ENCODE assay signal across 9 cellular contexts in genomic region chr3:123287051-123287961, GRCh38.
"Had no signal": no experiment of that assay in that cellular context is flagged by ENCODE, and none has a peak within 500 bp of the region (broad histone marks: within the 10 kb centered on the region; RNA-seq: fewer than 3 reads in every experiment).

No MANE protein-coding gene starts in this region.

- DNase-seq: activated CD4-positive, alpha-beta T cell treated with anti-CD3 and anti-CD28 coated beads for 48 hours; activated gamma-delta T cell; activated naive CD8-positive, alpha-beta T cell treated with anti-CD3 and anti-CD28 coated beads for 36 hours; activated T-cell treated with anti-CD3 and anti-CD28 coated beads, Interleukin-2, amount 50 U/mL, for 24 hours; kidney; ovary; stimulated activated CD4-positive, alpha-beta T cell treated with anti-CD3 and anti-CD28 coated beads, Interleukin-15, amount 100 ng/mL, for 24 hours; thyroid gland had no signal

- H3K27ac Mint-ChIP-seq: activated naive CD8-positive, alpha-beta T cell treated with anti-CD3 and anti-CD28 coated beads for 36 hours; activated T-cell treated with anti-CD3 and anti-CD28 coated beads, Interleukin-2, amount 50 U/mL, for 24 hours; stimulated activated naive CD8-positive, alpha-beta T cell treated with anti-CD3 and anti-CD28 coated beads, Interleukin-15, Interleukin-2, amounts not matched to agents 100 ng/mL and 50 ng/mL, for 24 hours had no signal

- H3K4me3 Mint-ChIP-seq: activated naive CD8-positive, alpha-beta T cell treated with anti-CD3 and anti-CD28 coated beads for 36 hours; activated T-cell treated with anti-CD3 and anti-CD28 coated beads, Interleukin-2, amount 50 U/mL, for 24 hours; stimulated activated naive CD8-positive, alpha-beta T cell treated with anti-CD3 and anti-CD28 coated beads, Interleukin-15, Interleukin-2, amounts not matched to agents 100 ng/mL and 50 ng/mL, for 24 hours had no signal

- H3K4me1 Mint-ChIP-seq: activated naive CD8-positive, alpha-beta T cell treated with anti-CD3 and anti-CD28 coated beads for 36 hours had no signal

- H3K9me3 Mint-ChIP-seq: activated naive CD8-positive, alpha-beta T cell treated with anti-CD3 and anti-CD28 coated beads for 36 hours; stimulated activated naive CD8-positive, alpha-beta T cell treated with anti-CD3 and anti-CD28 coated beads, Interleukin-15, Interleukin-2, amounts not matched to agents 100 ng/mL and 50 ng/mL, for 24 hours had no signal

- H3K27me3 Mint-ChIP-seq: activated naive CD8-positive, alpha-beta T cell treated with anti-CD3 and anti-CD28 coated beads for 36 hours; stimulated activated naive CD8-positive, alpha-beta T cell treated with anti-CD3 and anti-CD28 coated beads, Interleukin-15, Interleukin-2, amounts not matched to agents 100 ng/mL and 50 ng/mL, for 24 hours had no signal
